ENCODE assay signal across 8 cellular contexts in the genomic region with DNA sequence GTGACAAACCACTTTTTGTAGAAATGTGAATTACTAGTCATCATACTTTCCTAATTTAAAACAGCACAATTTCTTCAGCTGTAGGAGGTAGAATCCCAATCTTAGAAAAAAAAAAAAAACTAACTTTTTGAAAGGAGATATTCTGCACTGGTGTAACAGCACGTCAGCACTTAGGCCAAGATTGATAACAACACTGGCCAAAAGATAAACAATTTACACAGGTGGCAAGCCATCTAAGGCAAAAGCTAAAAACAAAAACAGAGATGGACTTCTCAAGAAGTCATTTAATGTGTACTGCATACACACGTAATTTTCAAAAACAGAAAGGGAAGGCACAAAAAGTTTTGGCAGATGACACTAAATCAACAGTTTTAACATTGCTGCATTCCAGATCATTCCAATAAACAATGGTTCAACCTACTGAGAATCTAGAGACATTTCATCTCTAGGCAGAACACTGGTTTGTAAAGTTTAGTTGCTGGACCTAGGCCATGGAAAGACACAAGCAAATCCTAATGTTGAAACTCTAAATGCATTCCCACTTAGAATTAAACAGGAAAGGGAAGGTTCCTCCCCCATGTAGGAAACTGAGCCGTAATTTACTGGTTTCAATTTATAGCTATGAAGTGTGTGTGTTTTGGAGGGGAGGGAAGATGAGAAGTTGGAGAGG. TPM values are rescaled to one million over a fixed set of nuclear protein-coding genes. Genes with fewer than 3 reads are reported as not detected.
DNase-seq lines count a peak whose midpoint lies in the region; ATAC-seq and TF ChIP-seq lines count a peak whose summit lies in the region.

No MANE protein-coding gene starts in this region.

- ATAC-seq in GM21723 (IDR thresholded peaks at IDR 0.05; ENCODE audit: unreplicated experiment): no peak

- DNase-seq in AG04449 (ENCODE audit: low read depth, low spot score) (no peak), brain microvascular endothelial cell (no peak), mesothelial cell of epicardium (ENCODE audit: low spot score in 2 of 2, unreplicated experiment in 2 of 2) (no peak), DMS79 treated with DMSO at 0.1 percent for 48 hours (lab: John Stamatoyannopoulos, UW) (no peak), NCI-H146 (lab: John Stamatoyannopoulos, UW) (no peak)
- DNase-seq in stimulated activated CD4-positive, alpha-beta T cell treated with anti-CD3 and anti-CD28 coated beads, Interleukin-1b, Interleukin-23, amount 100 ng/mL, for 48 hours: no peak

- H3K27ac ChIP-seq in brain microvascular endothelial cell: no peak overlapping the region

- H3K27ac Mint-ChIP-seq in IgD-negative memory B cell (peak overlapping the region in 2 of 3 donors; percentile 69 to 92), mesothelial cell of epicardium (peak overlapping the region; percentile 94)

- no peaks in the 10 kb centered on the region for H3K9me3 Mint-ChIP-seq in IgD-negative memory B cell
- H3K9me3 Mint-ChIP-seq in mesothelial cell of epicardium: no peaks in the 10 kb centered on the region

- CTCF ChIA-PET in AG04449 (lab: Yijun Ruan, JAX): interaction anchor here (0.7 to 5.6 kb wide), 15 partner anchors 9 to 185 kb away, joined by 3 to 50 read pairs (median 5); no protein-coding TSS in a partner anchor

- no peak for TF ChIP-seq CTCF in AG04449 (IDR thresholded peaks at IDR 0.05; ENCODE audit: insufficient read depth, low read length, missing control alignments)
- TF ChIP-seq CTCF in brain microvascular endothelial cell (IDR thresholded peaks at IDR 0.05; ENCODE audit: low read depth, low read length, missing control alignments): no peak
- no peak for TF ChIP-seq CTCF in mesothelial cell of epicardium (IDR thresholded peaks at IDR 0.05; ENCODE audit: unreplicated experiment)

- in situ Hi-C loops in brain microvascular endothelial cell (cut with HindIII; ENCODE audit: low pct_ligation_motif_present, low sequenced_read_pairs): no loop called here

- no peaks in the 10 kb centered on the region for H3K36me3 ChIP-seq in brain microvascular endothelial cell (replicated peaks)

- H3K4me3 Mint-ChIP-seq in IgD-negative memory B cell: peak overlapping the region; percentile 83 to 94 (median 92)
- H3K4me3 Mint-ChIP-seq in mesothelial cell of epicardium: peak overlapping the region; percentile 94

- H3K4me1 Mint-ChIP-seq in IgD-negative memory B cell (peaks cover 40 to 55% (median 41%) of the 10 kb centered on the region in 3 donors), mesothelial cell of epicardium (peaks cover 38% of the 10 kb centered on the region)

- POLR2A ChIA-PET in AG04449 (lab: Yijun Ruan, JAX): interaction anchor here (1.0 to 1.7 kb wide), 2 partner anchors 47 to 51 kb away, joined by 5 to 13 read pairs; no protein-coding TSS in a partner anchor

- H3K27me3 Mint-ChIP-seq in IgD-negative memory B cell (no peaks in the 10 kb centered on the region), mesothelial cell of epicardium (ENCODE audit: low read depth) (peaks cover 11% of the 10 kb centered on the region)

- no peaks in the 10 kb centered on the region for H3K36me3 Mint-ChIP-seq in IgD-negative memory B cell
- no peaks in the 10 kb centered on the region for H3K36me3 Mint-ChIP-seq in mesothelial cell of epicardium

- H3K4me3 ChIP-seq in AG04449 (ENCODE audit: low read depth, low read length): peak overlapping the region; percentile 85
- peak overlapping the region; percentile 90 for H3K4me3 ChIP-seq in brain microvascular endothelial cell (ENCODE audit: low read depth, low read length)

- no peaks in the 10 kb centered on the region for H3K27me3 ChIP-seq in brain microvascular endothelial cell (replicated peaks)

RNA-seq across cellular contexts. Expression of gene GCLC, which starts 1.4 kb away (rescaled TPM):
- 25.6 TPM for polyA plus RNA-seq in IgD-negative memory B cell
- total RNA-seq in mesothelial cell of epicardium: 18.7 to 27.5 TPM (median 23.5 TPM) in 3 replicates
